14 cellular contexts compared by ENCODE assay signal in genomic region chr19:19260417-19260816, GRCh38. TPM values are rescaled to one million over a fixed set of nuclear protein-coding genes. Genes with fewer than 3 reads are reported as not detected.
A peak's percentile ranks its signal among the peaks of the same experiment; 100 is the strongest.
DNase-seq lines count a peak whose midpoint lies in the region; FAIRE-seq lines count a peak whose summit lies in the region.
"Had no signal": no experiment of that assay in that cellular context is flagged by ENCODE, and none has a peak within 500 bp of the region (broad histone marks: within the 10 kb centered on the region; RNA-seq: fewer than 3 reads in every experiment).

No MANE protein-coding gene starts in this region.

- no peaks in the 10 kb centered on the region for H3K4me1 ChIP-seq in ES-I3 (ENCODE audit: insufficient read depth, low read length)
- peaks cover 19 to 23% of the 10 kb centered on the region in 2 donors for H3K4me1 ChIP-seq in neuronal stem cell (ENCODE audit: control insufficient read depth in 2 of 2, insufficient read depth in 1 of 2, low read depth in 1 of 2, low read length in 2 of 2)
- H3K4me1 ChIP-seq: SJSA1 had no signal

- H3K27me3 ChIP-seq in neuronal stem cell (ENCODE audit: control insufficient read depth in 3 of 3, insufficient read depth in 3 of 3, low read depth in 1 of 3, low read length in 3 of 3) = peaks cover 0 to 16% (median 15%) of the 10 kb centered on the region in 3 experiments

- H3K9ac ChIP-seq in ES-I3 (ENCODE audit: low read depth, low read length) (peak overlapping the region; percentile 41; the same call in 1 of the 2 replicates), neuronal stem cell (ENCODE audit: low read depth, low read length, poor library complexity) (peak overlapping the region; percentile 79)

- peak overlapping the region; percentile 64 for H4K91ac ChIP-seq in neuronal stem cell (ENCODE audit: low read depth, low read length, poor library complexity)

- peak overlapping the region; percentile 92 for H3K4ac ChIP-seq in neuronal stem cell (ENCODE audit: low read length)

- H2BK120ac ChIP-seq in neuronal stem cell (ENCODE audit: low read depth, low read length) = no peak overlapping the region

- H3K14ac ChIP-seq in neuronal stem cell (ENCODE audit: low read length) = no peak overlapping the region

- no peaks in the 10 kb centered on the region for H3K79me1 ChIP-seq in neuronal stem cell (ENCODE audit: low read depth, low read length)

- H3K4me3 ChIP-seq in neuronal stem cell (ENCODE audit: low read length in 2 of 2) = no peak overlapping the region
- H3K4me3 ChIP-seq: SJSA1 had no signal

- H2AFZ ChIP-seq in neuronal stem cell (ENCODE audit: low read length) = no peak overlapping the region

- peak overlapping the region; percentile 92 for H2BK12ac ChIP-seq in neuronal stem cell (ENCODE audit: low read length)

- H3K23ac ChIP-seq in neuronal stem cell (ENCODE audit: low read depth, low read length, poor library complexity) = peak overlapping the region; percentile 94

- no CpG with 5 or more reads among the region's 7 CpGs for WGBS in neuronal stem cell (ENCODE audit: extremely low coverage in 2 of 2, insufficient read length in 2 of 2, insufficient replicate concordance in 1 of 2), 2 donors

- no peaks in the 10 kb centered on the region for H3K9me3 ChIP-seq in ES-I3 (ENCODE audit: control insufficient read depth, insufficient read depth, low read length)
- H3K9me3 ChIP-seq in neuronal stem cell (replicated peaks in 1 of 2; ENCODE audit: control insufficient read depth in 2 of 2, insufficient read depth in 1 of 2, low read depth in 1 of 2, low read length in 2 of 2) = peaks cover 5 to 10% of the 10 kb centered on the region in 2 donors
- H3K9me3 ChIP-seq: SJSA1 had no signal

- no peak overlapping the region for H2BK15ac ChIP-seq in neuronal stem cell (ENCODE audit: low read length)

- no peak overlapping the region for H3K27ac ChIP-seq in neuronal stem cell (replicated peaks; ENCODE audit: low read length)
- H3K27ac ChIP-seq: HL-60, SJSA1 had no signal

- H4K8ac ChIP-seq in neuronal stem cell (ENCODE audit: low read depth, low read length) = no peak overlapping the region

- H3K18ac ChIP-seq in neuronal stem cell (ENCODE audit: low read length) = peak overlapping the region; percentile 97

- H3K36me3 ChIP-seq in ES-I3 (ENCODE audit: insufficient read depth, low read length) (no peaks in the 10 kb centered on the region; the same call in 1 of the 2 replicates), neuronal stem cell (replicated peaks in 1 of 2; ENCODE audit: control insufficient read depth in 2 of 2, insufficient read depth in 2 of 2, low read length in 2 of 2) (peaks cover 0 to 13% of the 10 kb centered on the region in 2 donors)
- H3K36me3 ChIP-seq: SJSA1 had no signal

- peak overlapping the region; percentile 72 for H3K4me2 ChIP-seq in neuronal stem cell (ENCODE audit: insufficient read depth, low read length, poor library complexity, severe bottlenecking)

- no peak for FAIRE-seq in frontal cortex (lab: Jason Lieb, UNC)
- FAIRE-seq: GM18507, HepG2 had no signal

- H2AK5ac ChIP-seq in neuronal stem cell (ENCODE audit: low read depth, low read length) = peak overlapping the region; percentile 98

- DNase-seq in HuH-7.5 (ENCODE audit: low spot score) (peak; percentile 36), frontal cortex (ENCODE audit: low spot score in 2 of 2) (peak; percentile 7 to 17), neuronal stem cell (ENCODE audit: low spot score) (no peak), COLO668 (lab: John Stamatoyannopoulos, UW; ENCODE audit: unreplicated experiment) (no peak), medulla oblongata (ENCODE audit: extremely low spot score) (no peak), middle frontal gyrus (ENCODE audit: extremely low spot score, low spot score) (no peak)
- DNase-seq: DMS153, NCI-H1417 treated with DMSO at 0.1 percent for 48 hours, NCI-H2029 had no signal

- no peak overlapping the region for H2BK5ac ChIP-seq in neuronal stem cell (ENCODE audit: low read length)

RNA-seq across cellular contexts. Expression of gene TM6SF2, which starts 12.7 kb away (rescaled TPM):
- 0.41 TPM for total RNA-seq in frontal cortex
- polyA plus RNA-seq in neuronal stem cell (2013, experiment 1 of 2) = 11.0 TPM
- polyA plus RNA-seq in neuronal stem cell (2013, experiment 2 of 2) = 10.3 TPM

RNA-seq across cellular contexts. Expression of gene NCAN, which starts 48.7 kb away (rescaled TPM):
- 162 TPM for total RNA-seq in frontal cortex
- polyA plus RNA-seq in neuronal stem cell (2013, experiment 1 of 2) = 3.0 TPM
- polyA plus RNA-seq in neuronal stem cell (2013, experiment 2 of 2) = 3.1 TPM
- total RNA-seq: HepG2, SJSA1 had no signal
- polyA plus RNA-seq: HepG2 had no signal

RNA-seq across cellular contexts. Expression of gene NR2C2AP, which starts 57.2 kb away (rescaled TPM):
- 9.0 TPM for total RNA-seq in frontal cortex
- polyA plus RNA-seq in neuronal stem cell (2013, experiment 1 of 2) = 5.6 TPM
- 5.8 TPM for polyA plus RNA-seq in neuronal stem cell (2013, experiment 2 of 2)

RNA-seq across cellular contexts. Expression of gene SUGP1, which starts 59.9 kb away (rescaled TPM):
- total RNA-seq in frontal cortex = 22.8 TPM
- polyA plus RNA-seq in neuronal stem cell (2013, experiment 1 of 2) = 53.3 TPM
- 55.9 TPM for polyA plus RNA-seq in neuronal stem cell (2013, experiment 2 of 2)

Comparison
In these comparisons a context has a peak if more than half of its experiments do, and no peak if none do; other contexts are left out.
1. DNase-seq: peak in HuH-7.5 (single experiment) and frontal cortex (2 of 2); none in neuronal stem cell (single experiment), COLO668 (single experiment), medulla oblongata (single experiment) and middle frontal gyrus (single experiment).